21 cellular contexts compared by ENCODE assay signal in the genomic region with DNA sequence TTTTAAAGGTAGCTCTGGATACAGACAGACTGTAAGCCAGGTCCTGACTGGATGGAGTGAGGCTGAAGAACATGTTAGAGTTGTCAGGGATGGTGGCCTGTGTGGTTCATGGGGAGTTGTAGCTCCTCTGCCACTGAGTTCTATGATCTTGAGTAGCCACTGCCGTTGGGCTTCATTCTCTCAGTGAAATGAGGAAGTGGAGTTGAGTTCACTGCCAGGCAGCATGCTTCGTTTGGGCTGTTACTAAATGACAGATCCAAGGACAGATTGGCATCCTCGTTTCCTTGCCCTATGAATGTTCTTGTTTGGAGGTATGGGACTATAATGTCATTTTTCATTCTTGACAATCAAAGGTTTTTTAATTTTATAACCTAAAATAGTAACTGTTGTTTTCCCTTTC.
"Had no signal": no experiment of that assay in that cellular context is flagged by ENCODE, and none has a peak within 500 bp of the region (broad histone marks: within the 10 kb centered on the region; RNA-seq: fewer than 3 reads in every experiment).

No MANE protein-coding gene starts in this region.

- H3K4me1 ChIP-seq: colonic mucosa, thyroid gland had no signal

- H3K9me3 Mint-ChIP-seq: activated CD4-positive, alpha-beta memory T cell treated with anti-CD3 and anti-CD28 coated beads, Interleukin-2, amount 10 ng/mL, durations not matched to agents 7 days and 5 days; activated naive CD8-positive, alpha-beta T cell treated with anti-CD3 and anti-CD28 coated beads, Interleukin-2, amount 50 U/mL, for 24 hours; brain; endodermal cell; mesothelial cell of epicardium; nephron; stimulated activated naive B cell treated with anti-CD40 and anti-IgM and Interleukin-4, amounts not matched to agents 10 μg/mL and 1 μg/mL and 100 μg/mL, for 72 hours had no signal

- DNase-seq: activated CD4-positive, alpha-beta memory T cell treated with anti-CD3 and anti-CD28 coated beads, Interleukin-2, amount 10 ng/mL, durations not matched to agents 7 days and 5 days; activated CD8-positive, alpha-beta memory T cell treated with anti-CD3 and anti-CD28 coated beads, Interleukin-2, amount 10 ng/mL, durations not matched to agents 7 days and 5 days; activated naive CD8-positive, alpha-beta T cell treated with anti-CD3 and anti-CD28 coated beads, Interleukin-2, amount 50 U/mL, for 24 hours; anterior cingulate cortex; central memory CD4-positive, alpha-beta T cell; colonic mucosa; endodermal cell; foreskin fibroblast; hypothalamus; kidney; nucleus accumbens; posterior cingulate gyrus; stimulated activated naive B cell treated with anti-CD40 and anti-IgM and Interleukin-4, amounts not matched to agents 10 μg/mL and 1 μg/mL and 100 μg/mL, for 72 hours; T-helper 1 cell; T1000; thyroid gland had no signal

- H3K4me3 Mint-ChIP-seq: activated CD4-positive, alpha-beta memory T cell treated with anti-CD3 and anti-CD28 coated beads, Interleukin-2, amount 10 ng/mL, durations not matched to agents 7 days and 5 days; activated CD8-positive, alpha-beta memory T cell treated with anti-CD3 and anti-CD28 coated beads, Interleukin-2, amount 10 ng/mL, durations not matched to agents 7 days and 5 days; activated naive CD8-positive, alpha-beta T cell treated with anti-CD3 and anti-CD28 coated beads, Interleukin-2, amount 50 U/mL, for 24 hours; brain; endodermal cell; mesothelial cell of epicardium; nephron; stimulated activated naive B cell treated with anti-CD40 and anti-IgM and Interleukin-4, amounts not matched to agents 10 μg/mL and 1 μg/mL and 100 μg/mL, for 72 hours had no signal

- H3K4me1 Mint-ChIP-seq: activated naive CD8-positive, alpha-beta T cell treated with anti-CD3 and anti-CD28 coated beads, Interleukin-2, amount 50 U/mL, for 24 hours; endodermal cell; mesothelial cell of epicardium; nephron; stimulated activated naive B cell treated with anti-CD40 and anti-IgM and Interleukin-4, amounts not matched to agents 10 μg/mL and 1 μg/mL and 100 μg/mL, for 72 hours had no signal

- H3K4me3 ChIP-seq: colonic mucosa, thyroid gland had no signal

- H3K27me3 ChIP-seq: colonic mucosa, thyroid gland had no signal

- H3K9me3 ChIP-seq: colonic mucosa, thyroid gland had no signal

- H3K27me3 Mint-ChIP-seq: activated CD4-positive, alpha-beta memory T cell treated with anti-CD3 and anti-CD28 coated beads, Interleukin-2, amount 10 ng/mL, durations not matched to agents 7 days and 5 days; activated CD8-positive, alpha-beta memory T cell treated with anti-CD3 and anti-CD28 coated beads, Interleukin-2, amount 10 ng/mL, durations not matched to agents 7 days and 5 days; activated naive CD8-positive, alpha-beta T cell treated with anti-CD3 and anti-CD28 coated beads, Interleukin-2, amount 50 U/mL, for 24 hours; brain; stimulated activated naive B cell treated with anti-CD40 and anti-IgM and Interleukin-4, amounts not matched to agents 10 μg/mL and 1 μg/mL and 100 μg/mL, for 72 hours had no signal

- H3K27ac ChIP-seq: colonic mucosa, epithelial cell of prostate, thyroid gland had no signal

- H3K27ac Mint-ChIP-seq: activated CD4-positive, alpha-beta memory T cell treated with anti-CD3 and anti-CD28 coated beads, Interleukin-2, amount 10 ng/mL, durations not matched to agents 7 days and 5 days; activated CD8-positive, alpha-beta memory T cell treated with anti-CD3 and anti-CD28 coated beads, Interleukin-2, amount 10 ng/mL, durations not matched to agents 7 days and 5 days; endodermal cell; mesothelial cell of epicardium; nephron had no signal

- ATAC-seq: activated CD8-positive, alpha-beta memory T cell treated with anti-CD3 and anti-CD28 coated beads, Interleukin-2, amount 10 ng/mL, durations not matched to agents 7 days and 5 days; activated naive CD8-positive, alpha-beta T cell treated with anti-CD3 and anti-CD28 coated beads, Interleukin-2, amount 50 U/mL, for 24 hours; left lobe of liver had no signal
